ENCODE assay signal across 25 cellular contexts in the genomic region with DNA sequence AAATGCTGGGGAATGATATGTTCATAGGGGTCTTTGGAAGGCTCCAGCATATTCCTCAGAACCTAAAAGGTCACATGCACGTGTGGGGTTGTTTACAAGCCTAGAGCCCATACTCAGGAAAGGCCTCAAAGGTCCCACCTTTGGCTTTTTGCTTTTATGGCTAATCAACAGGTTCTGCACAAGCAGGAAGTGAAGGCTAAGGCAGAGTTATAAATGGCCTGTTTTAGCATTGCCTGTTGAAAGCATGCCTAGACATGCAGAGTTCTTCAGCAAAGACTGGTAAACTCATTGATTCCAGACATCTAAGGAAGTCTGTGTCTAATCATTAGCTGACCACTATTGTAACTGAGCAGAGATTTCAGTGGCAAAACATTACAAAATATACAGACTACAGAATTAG.
"Had no signal": no experiment of that assay in that cellular context is flagged by ENCODE, and none has a peak within 500 bp of the region (broad histone marks: within the 10 kb centered on the region; RNA-seq: fewer than 3 reads in every experiment).

No MANE protein-coding gene starts in this region.

- FAIRE-seq: endometrium had no signal

- H3K4me1 ChIP-seq: colonic mucosa, vagina had no signal

- H3K4me2 ChIP-seq: neural progenitor cell had no signal

- H3K9ac ChIP-seq: neural progenitor cell, parathyroid adenoma had no signal

- H3K4me3 ChIP-seq: colonic mucosa, gastrocnemius medialis, lung, neural progenitor cell, right atrium auricular region, sigmoid colon, stomach, thyroid gland, vagina had no signal

- DNase-seq: colonic mucosa; effector CD8-positive, alpha-beta T cell; erythroblast; foreskin fibroblast; gastrocnemius medialis; head of caudate nucleus; kidney; mesendoderm; midbrain; naive thymus-derived CD4-positive, alpha-beta T cell; sigmoid colon; stimulated activated CD4-positive, alpha-beta T cell treated with anti-CD3 and anti-CD28 coated beads, Interleukin-15, amount 100 ng/mL, for 24 hours; stimulated activated CD4-positive, alpha-beta T cell treated with anti-CD3 and anti-CD28 coated beads, Interleukin-2, amount 100 ng/mL, for 48 hours; stimulated activated naive CD4-positive, alpha-beta T cell treated with Interleukin-2 at 50 U/mL for 16 hours; stomach; thyroid gland; trophoblast cell had no signal

- ATAC-seq: gastrocnemius medialis; left lobe of liver; naive thymus-derived CD4-positive, alpha-beta T cell; stimulated activated effector memory CD8-positive, alpha-beta T cell treated with anti-CD3 and anti-CD28 coated beads, Interleukin-12 subunit alpha, Interleukin-12 subunit beta, amount 100 ng/mL, for 72 hours had no signal

- H3K27ac ChIP-seq: colonic mucosa, gastrocnemius medialis, neural progenitor cell, parathyroid adenoma, right atrium auricular region, sigmoid colon, stomach, thyroid gland, vagina had no signal

- H3K79me2 ChIP-seq: parathyroid adenoma had no signal

- H3K27me3 ChIP-seq: colonic mucosa, gastrocnemius medialis, neural progenitor cell, right atrium auricular region, sigmoid colon, stomach, thyroid gland, vagina had no signal

- H3K9me3 ChIP-seq: colonic mucosa, gastrocnemius medialis, thyroid gland had no signal

- H3K36me3 ChIP-seq: colonic mucosa, gastrocnemius medialis, right atrium auricular region, sigmoid colon, stomach, thyroid gland, vagina had no signal

- H2AFZ ChIP-seq: neural progenitor cell, parathyroid adenoma had no signal
